ENCODE assay signal across 16 cellular contexts in genomic region chrX:38009641-38010040, GRCh38. TPM values are rescaled to one million over a fixed set of nuclear protein-coding genes. Genes with fewer than 3 reads are reported as not detected.
DNase-seq lines count a peak whose midpoint lies in the region; ATAC-seq and TF ChIP-seq lines count a peak whose summit lies in the region.
"Had no signal": no experiment of that assay in that cellular context is flagged by ENCODE, and none has a peak within 500 bp of the region (broad histone marks: within the 10 kb centered on the region; RNA-seq: fewer than 3 reads in every experiment).

No MANE protein-coding gene starts in this region.

- H3K79me1 ChIP-seq in mesenchymal stem cell (replicated peaks; ENCODE audit: low read length, poor library complexity, severe bottlenecking), result peaks cover 2% of the 10 kb centered on the region

- H3K27me3 ChIP-seq in Loucy (ENCODE audit: insufficient read depth, low read length, poor library complexity, severe bottlenecking) (no peaks in the 10 kb centered on the region), PC-3 (ENCODE audit: low read length) (no peaks in the 10 kb centered on the region), mesenchymal stem cell (ENCODE audit: control insufficient read depth in 1 of 2, insufficient read depth in 1 of 2, low read length in 2 of 2) (peaks cover 0 to 4% of the 10 kb centered on the region in 2 experiments)

- POLR2A ChIA-PET in PC-3 (lab: Charles Lee; ENCODE audit: unreplicated experiment), result no interaction called here

- no peaks in the 10 kb centered on the region for H3K79me2 ChIP-seq in Loucy (ENCODE audit: insufficient read depth, low read length)
- no peaks in the 10 kb centered on the region for H3K79me2 ChIP-seq in PC-3 (ENCODE audit: low read length)

- intact Hi-C loops in PC-3 (cut with micrococcal nuclease), result loop anchor here (2.0 kb wide), 2 partner anchors 51 to 157 kb away; no protein-coding TSS in a partner anchor

- H3K4me3 Mint-ChIP-seq in activated T-cell treated with anti-CD3 and anti-CD28 coated beads, Interleukin-2, amount 50 U/mL, for 72 hours, result peak overlapping the region in 1 of 2 donors; percentile 61
- H3K4me3 Mint-ChIP-seq in activated T-cell treated with anti-CD3 and anti-CD28 coated beads, Interleukin-2, amount 50 U/mL, for 4 hours, result no peak overlapping the region
- H3K4me3 Mint-ChIP-seq in stimulated activated effector memory CD8-positive, alpha-beta T cell treated with anti-CD3 and anti-CD28 coated beads, Interleukin-12 subunit alpha, Interleukin-12 subunit beta, amount 100 ng/mL, for 72 hours, result no peak overlapping the region
- H3K4me3 Mint-ChIP-seq: CD4-positive, alpha-beta memory T cell; HFFc6 had no signal

- H3K4me3 ChIP-seq in Loucy (ENCODE audit: low read length, poor library complexity, severe bottlenecking), result no peak overlapping the region
- no peak overlapping the region for H3K4me3 ChIP-seq in PC-3 (ENCODE audit: low read length)
- H3K4me3 ChIP-seq in mesenchymal stem cell (ENCODE audit: insufficient read depth in 1 of 2, low read depth in 1 of 2, low read length in 2 of 2), result no peak overlapping the region
- H3K4me3 ChIP-seq: HAP-1 had no signal

- no peak overlapping the region for H3K4ac ChIP-seq in mesenchymal stem cell (ENCODE audit: low read depth in 1 of 2, low read length in 2 of 2)

- no peak overlapping the region for H3K9ac ChIP-seq in Loucy (ENCODE audit: low read depth, low read length, poor library complexity, severe bottlenecking)
- H3K9ac ChIP-seq in PC-3 (ENCODE audit: low read length), result no peak overlapping the region
- no peak overlapping the region for H3K9ac ChIP-seq in mesenchymal stem cell (ENCODE audit: low read length)

- DNase-seq in activated T-cell treated with anti-CD3 and anti-CD28 coated beads, Interleukin-2, amount 50 U/mL, for 72 hours, result no peak
- DNase-seq in activated T-cell treated with anti-CD3 and anti-CD28 coated beads, Interleukin-2, amount 50 U/mL, for 4 hours, result no peak
- DNase-seq in PC-3, result no peak
- no peak for DNase-seq in stimulated activated effector memory CD8-positive, alpha-beta T cell treated with anti-CD3 and anti-CD28 coated beads, Interleukin-12 subunit alpha, Interleukin-12 subunit beta, amount 100 ng/mL, for 72 hours (ENCODE audit: low spot score in 2 of 2)
- no peak for DNase-seq in mesenchymal stem cell
- DNase-seq: C1 segment of cervical spinal cord; CD4-positive, alpha-beta memory T cell; COR-L47; DMS 273 treated with DMSO at 0.1 percent for 48 hours; DND-41; GOT3; HFFc6 had no signal

- no peak overlapping the region for H2BK12ac ChIP-seq in mesenchymal stem cell (ENCODE audit: low read length in 2 of 2)

- no peaks in the 10 kb centered on the region for H3K36me3 Mint-ChIP-seq in activated T-cell treated with anti-CD3 and anti-CD28 coated beads, Interleukin-2, amount 50 U/mL, for 72 hours (ENCODE audit: insufficient read depth in 2 of 2)
- H3K36me3 Mint-ChIP-seq in activated T-cell treated with anti-CD3 and anti-CD28 coated beads, Interleukin-2, amount 50 U/mL, for 4 hours (ENCODE audit: insufficient read depth), result no peaks in the 10 kb centered on the region
- H3K36me3 Mint-ChIP-seq in stimulated activated effector memory CD8-positive, alpha-beta T cell treated with anti-CD3 and anti-CD28 coated beads, Interleukin-12 subunit alpha, Interleukin-12 subunit beta, amount 100 ng/mL, for 72 hours, result no peaks in the 10 kb centered on the region
- H3K36me3 Mint-ChIP-seq: CD4-positive, alpha-beta memory T cell had no signal

- no peak overlapping the region for H2AK5ac ChIP-seq in mesenchymal stem cell (ENCODE audit: low read length, severe bottlenecking)

- CTCF ChIA-PET in PC-3 (lab: Charles Lee), result no interaction called here

- H4K8ac ChIP-seq in mesenchymal stem cell (ENCODE audit: low read length), result no peak overlapping the region

- H3K27ac Mint-ChIP-seq in activated T-cell treated with anti-CD3 and anti-CD28 coated beads, Interleukin-2, amount 50 U/mL, for 72 hours, result peak overlapping the region; percentile 30
- peak overlapping the region; percentile 20 for H3K27ac Mint-ChIP-seq in stimulated activated effector memory CD8-positive, alpha-beta T cell treated with anti-CD3 and anti-CD28 coated beads, Interleukin-12 subunit alpha, Interleukin-12 subunit beta, amount 100 ng/mL, for 72 hours
- H3K27ac Mint-ChIP-seq: CD4-positive, alpha-beta memory T cell; HFFc6 had no signal

- no peak overlapping the region for H3K18ac ChIP-seq in mesenchymal stem cell (ENCODE audit: low read depth in 1 of 2, low read length in 2 of 2)

- H3K27me3 Mint-ChIP-seq in activated T-cell treated with anti-CD3 and anti-CD28 coated beads, Interleukin-2, amount 50 U/mL, for 72 hours (ENCODE audit: low read depth), result peaks cover 52% of the 10 kb centered on the region
- H3K27me3 Mint-ChIP-seq in activated T-cell treated with anti-CD3 and anti-CD28 coated beads, Interleukin-2, amount 50 U/mL, for 4 hours (ENCODE audit: low read depth), result no peaks in the 10 kb centered on the region

- H3K4me1 ChIP-seq in Loucy (ENCODE audit: insufficient read depth, low read length, poor library complexity, severe bottlenecking), result no peaks in the 10 kb centered on the region
- H3K4me1 ChIP-seq in PC-3 (ENCODE audit: insufficient read depth, low read length), result peaks cover 48% of the 10 kb centered on the region
- no peaks in the 10 kb centered on the region for H3K4me1 ChIP-seq in mesenchymal stem cell (ENCODE audit: control insufficient read depth, insufficient read depth, low read depth, low read length)
- H3K4me1 ChIP-seq: HAP-1 had no signal

- BruUV-seq in PC-3 (replicated peaks; lab: Mats Ljungman, UMichigan), result no TSS peak

- no peak overlapping the region for H4K91ac ChIP-seq in mesenchymal stem cell (ENCODE audit: low read length)

- no peak overlapping the region for H2BK5ac ChIP-seq in mesenchymal stem cell (ENCODE audit: low read depth, low read length, poor library complexity, severe bottlenecking)

- H4K20me1 ChIP-seq in Loucy (ENCODE audit: insufficient read depth, low read length, poor library complexity, severe bottlenecking) (no peaks in the 10 kb centered on the region), PC-3 (ENCODE audit: low read length) (no peaks in the 10 kb centered on the region)

- H3K14ac ChIP-seq in mesenchymal stem cell (ENCODE audit: low read length in 2 of 2), result no peak overlapping the region

- H3K9me3 ChIP-seq in Loucy (ENCODE audit: insufficient read depth, low read depth, low read length), result no peaks in the 10 kb centered on the region; the same call in 1 of the 2 replicates
- H3K9me3 ChIP-seq in PC-3 (ENCODE audit: low read length), result no peaks in the 10 kb centered on the region
- H3K9me3 ChIP-seq in mesenchymal stem cell (ENCODE audit: control insufficient read depth, low read length), result no peaks in the 10 kb centered on the region
- H3K9me3 ChIP-seq: HAP-1 had no signal

- H3F3A ChIP-seq in Loucy (ENCODE audit: low read depth), result no peaks in the 10 kb centered on the region
- H3F3A ChIP-seq in PC-3 (ENCODE audit: low read length, unreplicated experiment), result no peaks in the 10 kb centered on the region

- TF ChIP-seq CTCF in Loucy (conservative IDR thresholded peaks at IDR 0.05; ENCODE audit: low read length) (0 out of 2 replicates have a peak, but pooled peaks have one; percentile 7), PC-3 (conservative IDR thresholded peaks at IDR 0.05; ENCODE audit: low read depth, low read length) (no peak)

- H2BK15ac ChIP-seq in mesenchymal stem cell (ENCODE audit: low read depth, poor library complexity, severe bottlenecking), result no peak overlapping the region

- no peaks in the 10 kb centered on the region for H3K9me3 Mint-ChIP-seq in activated T-cell treated with anti-CD3 and anti-CD28 coated beads, Interleukin-2, amount 50 U/mL, for 72 hours
- H3K9me3 Mint-ChIP-seq in activated T-cell treated with anti-CD3 and anti-CD28 coated beads, Interleukin-2, amount 50 U/mL, for 4 hours, result no peaks in the 10 kb centered on the region
- H3K9me3 Mint-ChIP-seq in stimulated activated effector memory CD8-positive, alpha-beta T cell treated with anti-CD3 and anti-CD28 coated beads, Interleukin-12 subunit alpha, Interleukin-12 subunit beta, amount 100 ng/mL, for 72 hours, result no peaks in the 10 kb centered on the region
- H3K9me3 Mint-ChIP-seq: HFFc6 had no signal

- no peaks in the 10 kb centered on the region for H3K4me1 Mint-ChIP-seq in activated T-cell treated with anti-CD3 and anti-CD28 coated beads, Interleukin-2, amount 50 U/mL, for 72 hours (ENCODE audit: low read depth)
- no peaks in the 10 kb centered on the region for H3K4me1 Mint-ChIP-seq in activated T-cell treated with anti-CD3 and anti-CD28 coated beads, Interleukin-2, amount 50 U/mL, for 4 hours (ENCODE audit: low read depth)
- H3K4me1 Mint-ChIP-seq in stimulated activated effector memory CD8-positive, alpha-beta T cell treated with anti-CD3 and anti-CD28 coated beads, Interleukin-12 subunit alpha, Interleukin-12 subunit beta, amount 100 ng/mL, for 72 hours, result peaks cover 22% of the 10 kb centered on the region
- H3K4me1 Mint-ChIP-seq: CD4-positive, alpha-beta memory T cell had no signal

- H3K36me3 ChIP-seq in Loucy (ENCODE audit: insufficient read depth, low read length) (no peaks in the 10 kb centered on the region), PC-3 (ENCODE audit: low read depth, low read length) (no peaks in the 10 kb centered on the region), mesenchymal stem cell (ENCODE audit: control insufficient read depth in 1 of 2, insufficient read depth in 2 of 2, low read depth in 1 of 2, low read length in 2 of 2) (no peaks in the 10 kb centered on the region)
- H3K36me3 ChIP-seq: HAP-1 had no signal

- no peak overlapping the region for H2BK120ac ChIP-seq in mesenchymal stem cell (ENCODE audit: low read depth, low read length)

- H2AFZ ChIP-seq in Loucy (ENCODE audit: low read length) (no peak overlapping the region), PC-3 (ENCODE audit: low read length) (no peak overlapping the region), mesenchymal stem cell (ENCODE audit: low read depth, low read length) (no peak overlapping the region)

- H3K9me2 ChIP-seq in Loucy (replicated peaks; ENCODE audit: low read depth, low read length) (no peaks in the 10 kb centered on the region), PC-3 (replicated peaks; ENCODE audit: low read length) (no peaks in the 10 kb centered on the region)

- H3K23ac ChIP-seq in mesenchymal stem cell (ENCODE audit: low read length in 2 of 2), result no peak overlapping the region

- H3K27ac ChIP-seq in PC-3 (ENCODE audit: low read length) (no peak overlapping the region), mesenchymal stem cell (ENCODE audit: low read length, poor library complexity, severe bottlenecking) (no peak overlapping the region)

- peak in 1 of 2 donors; percentile 25 for ATAC-seq in activated T-cell treated with anti-CD3 and anti-CD28 coated beads, Interleukin-2, amount 50 U/mL, for 72 hours (replicated peaks in 1 of 2)
- ATAC-seq in activated T-cell treated with anti-CD3 and anti-CD28 coated beads, Interleukin-2, amount 50 U/mL, for 4 hours, result no peak
- ATAC-seq in PC-3 (no peak), HG03097 (IDR thresholded peaks at IDR 0.05; ENCODE audit: low FRiP score, unreplicated experiment) (no peak), HG03520 (IDR thresholded peaks at IDR 0.05; ENCODE audit: unreplicated experiment) (no peak)
- ATAC-seq in stimulated activated effector memory CD8-positive, alpha-beta T cell treated with anti-CD3 and anti-CD28 coated beads, Interleukin-12 subunit alpha, Interleukin-12 subunit beta, amount 100 ng/mL, for 72 hours, result peak; percentile 72

- H3K4me2 ChIP-seq in Loucy (ENCODE audit: low read depth, low read length, poor library complexity, severe bottlenecking) (no peak overlapping the region), PC-3 (ENCODE audit: low read length) (0 out of 2 replicates have a peak overlapping the region, but pooled peaks have one; percentile 33), mesenchymal stem cell (ENCODE audit: low read length, poor library complexity, severe bottlenecking) (no peak overlapping the region)

RNA-seq across cellular contexts. Expression of gene SYTL5, which starts 3.3 kb away (rescaled TPM):
- not detected for total RNA-seq in activated T-cell treated with anti-CD3 and anti-CD28 coated beads, Interleukin-2, amount 50 U/mL, for 72 hours
- under 1 TPM in 1 of 3 donors, not detected in 2; 0.05 TPM for total RNA-seq in activated T-cell treated with anti-CD3 and anti-CD28 coated beads, Interleukin-2, amount 50 U/mL, for 4 hours
- total RNA-seq in PC-3 (2014; rRNA removed), result 0.04 and 0.17 TPM in 2 replicates
- 0.04 TPM for polyA plus RNA-seq in mesenchymal stem cell (2013, experiment 1 of 2)
- 0.04 TPM for polyA plus RNA-seq in mesenchymal stem cell (2013, experiment 2 of 2)
- total RNA-seq: CD4-positive, alpha-beta memory T cell had no signal
- polyA plus RNA-seq: CD4-positive, alpha-beta memory T cell had no signal
